In genomic region chrX:119942173-119942819, GRCh38 we compare ENCODE assay signal across 9 cellular contexts. TPM values are rescaled to one million over a fixed set of nuclear protein-coding genes. Genes with fewer than 3 reads are reported as not detected.
DNase-seq lines count a peak whose midpoint lies in the region; ATAC-seq and TF ChIP-seq lines count a peak whose summit lies in the region.
"Had no signal": no experiment of that assay in that cellular context is flagged by ENCODE, and none has a peak within 500 bp of the region (broad histone marks: within the 10 kb centered on the region; RNA-seq: fewer than 3 reads in every experiment).

No MANE protein-coding gene starts in this region.

- no peak for ATAC-seq in lung (ENCODE audit: insufficient read depth, low FRiP score)

- H3K4me1 Mint-ChIP-seq in activated naive CD4-positive, alpha-beta T cell treated with anti-CD3 and anti-CD28 coated beads for 36 hours (ENCODE audit: low read depth), result peaks cover 23% of the 10 kb centered on the region
- peaks cover 9% of the 10 kb centered on the region for H3K4me1 Mint-ChIP-seq in type B pancreatic cell (ENCODE audit: unreplicated experiment)

- peak overlapping the region; percentile 98 for H3K4me3 Mint-ChIP-seq in activated naive CD4-positive, alpha-beta T cell treated with anti-CD3 and anti-CD28 coated beads for 36 hours
- H3K4me3 Mint-ChIP-seq in type B pancreatic cell, result peak overlapping the region; percentile 92

- H3K27me3 ChIP-seq in lung (ENCODE audit: control insufficient read depth, insufficient read depth), result no peaks in the 10 kb centered on the region

- DNase-seq in activated naive CD4-positive, alpha-beta T cell treated with anti-CD3 and anti-CD28 coated beads for 36 hours, result no peak
- no peak for DNase-seq in activated naive CD4-positive, alpha-beta T cell treated with anti-CD3 and anti-CD28 coated beads, Interleukin-2, amount 50 U/mL, for 16 hours
- DNase-seq in astrocyte of the spinal cord (ENCODE audit: low read depth, low spot score) (no peak), lung (ENCODE audit: low spot score) (no peak), type B pancreatic cell (ENCODE audit: extremely low spot score, unreplicated experiment) (no peak), SIG-M5 (lab: John Stamatoyannopoulos, UW) (no peak), H4 (ENCODE audit: low spot score) (no peak)
- no peak for DNase-seq in central memory CD4-positive, alpha-beta T cell

- H3K9me3 ChIP-seq in lung (ENCODE audit: control insufficient read depth in 2 of 2, insufficient read depth in 1 of 2, low read length in 1 of 2), result no peaks in the 10 kb centered on the region

- H3K4me3 ChIP-seq in astrocyte of the spinal cord (ENCODE audit: low read depth, low read length) (peak overlapping the region; percentile 75), lung (peak overlapping the region; percentile 73)

- H3K36me3 ChIP-seq in lung (ENCODE audit: control insufficient read depth in 2 of 2, insufficient read depth in 2 of 2, low read length in 2 of 2), result no peaks in the 10 kb centered on the region

- H3K4me1 ChIP-seq in lung (ENCODE audit: control insufficient read depth in 2 of 2, insufficient read depth in 2 of 2, low read length in 2 of 2), result peaks cover 0 to 7% of the 10 kb centered on the region in 2 donors

- TF ChIP-seq CTCF in astrocyte of the spinal cord (IDR thresholded peaks at IDR 0.05; ENCODE audit: low read depth, low read length) (no peak), lung (IDR thresholded peaks at IDR 0.05; ENCODE audit: control extremely low read depth, extremely low read depth) (no peak), type B pancreatic cell (conservative IDR thresholded peaks at IDR 0.05) (no peak)

- intact Hi-C loops in activated naive CD4-positive, alpha-beta T cell treated with anti-CD3 and anti-CD28 coated beads for 36 hours (cut with micrococcal nuclease), result loop anchor here (2.0 to 5.0 kb wide), 2 partner anchors 473 to 660 kb away; partner anchors contain the start of genes MCTS1 and SLC25A5

- no peaks in the 10 kb centered on the region for H3K36me3 Mint-ChIP-seq in activated naive CD4-positive, alpha-beta T cell treated with anti-CD3 and anti-CD28 coated beads for 36 hours (ENCODE audit: low read depth)
- H3K36me3 Mint-ChIP-seq in type B pancreatic cell, result peaks cover 4% of the 10 kb centered on the region

- H3K27ac Mint-ChIP-seq in activated naive CD4-positive, alpha-beta T cell treated with anti-CD3 and anti-CD28 coated beads for 36 hours, result peak overlapping the region; percentile 95
- H3K27ac Mint-ChIP-seq in type B pancreatic cell, result peak overlapping the region; percentile 93

- no peaks in the 10 kb centered on the region for H3K27me3 Mint-ChIP-seq in activated naive CD4-positive, alpha-beta T cell treated with anti-CD3 and anti-CD28 coated beads for 36 hours (ENCODE audit: low read depth)
- no peaks in the 10 kb centered on the region for H3K27me3 Mint-ChIP-seq in type B pancreatic cell

- 55 to 60% methylated on average over 13 of the region's 13 CpGs for WGBS in lung, 2 donors

- no peaks in the 10 kb centered on the region for H3K9me3 Mint-ChIP-seq in activated naive CD4-positive, alpha-beta T cell treated with anti-CD3 and anti-CD28 coated beads for 36 hours
- H3K9me3 Mint-ChIP-seq in type B pancreatic cell, result no peaks in the 10 kb centered on the region

- in situ Hi-C loops in astrocyte of the spinal cord (cut with HindIII; ENCODE audit: low sequenced_read_pairs), result no loop called here

- peak overlapping the region in 1 of 2 donors; percentile 88 for H3K27ac ChIP-seq in lung (ENCODE audit: low read depth in 1 of 2, low read length in 1 of 2)

- CTCF ChIA-PET in activated naive CD4-positive, alpha-beta T cell treated with anti-CD3 and anti-CD28 coated beads for 36 hours (lab: Charles Lee), result interaction anchor here (0.6 kb wide), 1 partner anchor 55 kb away, joined by 4 read pairs; no protein-coding TSS in a partner anchor

RNA-seq across cellular contexts. Expression of gene NKAP, which starts 1.3 kb away (rescaled TPM):
- 10 to 100 TPM; 12.3 to 12.7 TPM for total RNA-seq in activated naive CD4-positive, alpha-beta T cell treated with anti-CD3 and anti-CD28 coated beads for 36 hours
- total RNA-seq in lung, result 1 to 10 TPM; 7.4 to 9.5 TPM
- polyA plus RNA-seq in lung, result 1 to 10 TPM; 4.7 to 9.8 TPM
- total RNA-seq in type B pancreatic cell (ENCODE audit: low replicate concordance), result 7.0 and 9.1 TPM in 2 replicates
- 3.1 and 3.5 TPM in 2 replicates for total RNA-seq in H4 (2014; rRNA removed; shearing (Covaris generic))

RNA-seq across cellular contexts. Expression of gene AKAP14, which starts 46.6 kb away (rescaled TPM):
- not detected for total RNA-seq in activated naive CD4-positive, alpha-beta T cell treated with anti-CD3 and anti-CD28 coated beads for 36 hours
- total RNA-seq in lung (1 to 10 TPM; 7.2 to 7.9 TPM), type B pancreatic cell (ENCODE audit: low replicate concordance) (0.92 TPM in 1 of 2 replicates, not detected in the other)
- polyA plus RNA-seq in lung, result 10 to 100 TPM in 1 of 2 donors, 1 to 10 TPM in 1; 7.6 to 10.4 TPM
- not detected in 2 replicates for total RNA-seq in H4 (2014; rRNA removed; shearing (Covaris generic))
- total RNA-seq: HT1080 had no signal
